ENCODE assay signal across 8 cellular contexts in genomic region chr3:52670621-52671521, GRCh38. TPM values are rescaled to one million over a fixed set of nuclear protein-coding genes. Genes with fewer than 3 reads are reported as not detected.
DNase-seq lines count a peak whose midpoint lies in the region; ATAC-seq, FAIRE-seq and TF ChIP-seq lines count a peak whose summit lies in the region.

No MANE protein-coding gene starts in this region.

- WGBS in esophagus, 2 donors, result 43 to 60% methylated on average over 9 of the region's 9 CpGs

- intact Hi-C loops in kidney (cut with DNase I), result no loop called here

- CTCF ChIA-PET in AG04449 (lab: Yijun Ruan, JAX), result interaction anchor here (1.0 kb wide), 1 partner anchor 10 kb away, joined by 3 read pairs; no protein-coding TSS in a partner anchor

- H3K36me3 ChIP-seq in esophagus (ENCODE audit: control insufficient read depth in 2 of 2, insufficient read depth in 2 of 2, low read length in 1 of 2) (peaks cover 0 to 3% of the 10 kb centered on the region in 2 donors), kidney (ENCODE audit: control insufficient read depth in 1 of 2, insufficient read depth in 2 of 2, low read length in 2 of 2) (peaks cover 11 to 15% of the 10 kb centered on the region in 2 donors)

- POLR2A ChIA-PET in AG04449 (lab: Yijun Ruan, JAX), result interaction anchor here (0.7 to 1.5 kb wide), 5 partner anchors 17 to 201 kb away, joined by 3 to 6 read pairs (median 3); no protein-coding TSS in a partner anchor

- H3K4me1 ChIP-seq in esophagus (ENCODE audit: control insufficient read depth in 2 of 2, insufficient read depth in 2 of 2, low read length in 1 of 2) (peaks cover 0 to 3% of the 10 kb centered on the region in 2 donors), kidney (ENCODE audit: control insufficient read depth in 1 of 2, insufficient read depth in 1 of 2, low read depth in 1 of 2, low read length in 2 of 2) (no peaks in the 10 kb centered on the region)

- H3K4me3 ChIP-seq in AG04449 (ENCODE audit: low read depth, low read length), result no peak overlapping the region; the same call in 1 of the 2 replicates
- H3K4me3 ChIP-seq in esophagus (ENCODE audit: low read depth in 1 of 2, low read length in 2 of 2), result no peak overlapping the region
- H3K4me3 ChIP-seq in kidney (ENCODE audit: low read length in 2 of 2), result no peak overlapping the region

- H3K27ac ChIP-seq in esophagus (ENCODE audit: low read depth in 2 of 2, low read length in 1 of 2) (peak overlapping the region; percentile 47 to 65), kidney (ENCODE audit: low read depth in 2 of 2, low read length in 2 of 2) (no peak overlapping the region)

- FAIRE-seq in kidney (lab: Jason Lieb, UNC), result no peak

- H3K9me3 ChIP-seq in esophagus (ENCODE audit: control insufficient read depth in 2 of 2, insufficient read depth in 1 of 2, low read depth in 1 of 2, low read length in 1 of 2), result no peaks in the 10 kb centered on the region
- H3K9me3 ChIP-seq in kidney (ENCODE audit: control insufficient read depth in 1 of 2, low read length in 2 of 2), result no peaks in the 10 kb centered on the region

- DNase-seq in AG04449 (ENCODE audit: low read depth, low spot score) (peak; percentile 100), T1000 (lab: John Stamatoyannopoulos, UW) (peak; percentile 91), renal cortical epithelial cell (ENCODE audit: low read depth) (peak; percentile 100), kidney (no peak), putamen (ENCODE audit: low spot score) (no peak)

- TF ChIP-seq CTCF in AG04449 (IDR thresholded peaks at IDR 0.05; ENCODE audit: insufficient read depth, low read length, missing control alignments) (no peak), kidney (IDR thresholded peaks at IDR 0.05; ENCODE audit: borderline replicate concordance, extremely low read depth, insufficient read depth) (no peak)

- H3K9ac ChIP-seq in kidney (ENCODE audit: low read length in 2 of 2), result no peak overlapping the region

- ATAC-seq in GM19035 (IDR thresholded peaks at IDR 0.05; ENCODE audit: unreplicated experiment) (peak; percentile 80), HG03432 (IDR thresholded peaks at IDR 0.05; ENCODE audit: unreplicated experiment) (peak; percentile 89)

- H3K27me3 ChIP-seq in esophagus (ENCODE audit: control insufficient read depth in 1 of 2, insufficient read depth in 2 of 2, low read length in 2 of 2), result no peaks in the 10 kb centered on the region

RNA-seq across cellular contexts. Expression of gene PBRM1, which starts 14.8 kb away (rescaled TPM):
- polyA plus RNA-seq in esophagus (10 to 100 TPM in 1 of 2 donors, 1 to 10 TPM in 1; 8.3 to 12.0 TPM), kidney (ENCODE audit: insufficient read depth, low read depth, low replicate concordance) (4.1 TPM)
- total RNA-seq in renal cortical epithelial cell (43.6 and 91.2 TPM in 2 replicates), kidney (56.2 TPM)

RNA-seq across cellular contexts. Expression of gene GNL3, which starts 15.0 kb away (rescaled TPM):
- polyA plus RNA-seq in esophagus, result 100 to 1,000 TPM in 1 of 2 donors, 10 to 100 TPM in 1; 91.8 to 103 TPM
- 113 and 177 TPM in 2 replicates for total RNA-seq in renal cortical epithelial cell
- total RNA-seq in kidney, result 47.8 TPM
- 27.9 TPM for polyA plus RNA-seq in kidney (ENCODE audit: insufficient read depth, low read depth, low replicate concordance)

RNA-seq across cellular contexts. Expression of gene GLT8D1, which starts 34.7 kb away (rescaled TPM):
- polyA plus RNA-seq in esophagus (10 to 100 TPM; 16.7 to 19.8 TPM), kidney (ENCODE audit: insufficient read depth, low read depth, low replicate concordance) (62.1 TPM)
- total RNA-seq in renal cortical epithelial cell (52.8 and 133 TPM in 2 replicates), kidney (60.4 TPM)

RNA-seq across cellular contexts. Expression of gene SPCS1, which starts 35.0 kb away (rescaled TPM):
- polyA plus RNA-seq in esophagus, result 100 to 1,000 TPM in 1 of 2 donors, 10 to 100 TPM in 1; 54.6 to 114 TPM
- 52.4 and 77.1 TPM in 2 replicates for total RNA-seq in renal cortical epithelial cell
- total RNA-seq in kidney, result 124 TPM
- 265 TPM for polyA plus RNA-seq in kidney (ENCODE audit: insufficient read depth, low read depth, low replicate concordance)

Comparison
In these comparisons a context has a peak if more than half of its experiments do, and no peak if none do; other contexts are left out.
1. DNase-seq: peak in AG04449 (single experiment), T1000 (single experiment) and renal cortical epithelial cell (single experiment); none in kidney (single experiment) and putamen (single experiment).
2. H3K27ac ChIP-seq: peak in esophagus (2 of 2); none in kidney (0 of 2).